In the genomic region with DNA sequence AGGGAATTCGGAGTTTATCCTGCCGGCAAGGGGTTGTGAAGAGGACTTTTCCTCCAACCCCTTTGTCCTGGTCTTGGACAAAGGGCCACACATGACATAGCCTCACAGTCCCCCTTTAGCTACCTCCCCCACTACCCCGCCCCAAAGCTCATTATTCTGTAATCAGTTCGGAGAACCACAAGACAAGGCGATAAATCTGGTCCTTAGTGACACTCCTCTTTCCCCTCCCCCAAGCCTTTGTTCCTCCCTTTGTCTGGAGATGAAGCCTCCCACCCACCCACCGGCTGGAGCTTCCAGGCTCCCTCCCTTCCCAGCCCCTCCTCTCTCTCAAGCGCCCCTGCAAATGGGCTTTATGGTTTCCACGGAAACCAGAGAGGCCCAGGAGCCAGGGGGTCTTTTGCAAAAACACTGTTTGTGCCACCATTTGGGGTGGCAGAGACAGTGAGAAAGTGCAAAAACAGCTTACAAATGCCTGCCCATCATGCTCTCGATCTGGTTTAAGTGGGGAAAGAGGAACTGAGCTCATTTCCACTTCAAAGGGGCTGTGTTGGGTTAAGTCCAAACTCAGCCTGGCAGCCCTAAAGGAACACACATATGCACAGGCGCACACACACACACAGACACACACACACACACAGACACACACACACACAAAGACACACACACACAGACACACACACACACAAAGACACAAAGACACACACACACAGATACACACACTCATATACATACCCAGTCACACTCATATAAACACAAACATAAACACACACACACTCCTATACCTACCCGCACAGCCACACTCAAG, we compare ENCODE assay signal across 10 cellular contexts. TPM values are rescaled to one million over a fixed set of nuclear protein-coding genes. Genes with fewer than 3 reads are reported as not detected.
DNase-seq lines count a peak whose midpoint lies in the region; ATAC-seq and TF ChIP-seq lines count a peak whose summit lies in the region.
"Had no signal": no experiment of that assay in that cellular context is flagged by ENCODE, and none has a peak within 500 bp of the region (broad histone marks: within the 10 kb centered on the region; RNA-seq: fewer than 3 reads in every experiment).

No MANE protein-coding gene starts in this region.

- no peak for TF ChIP-seq CTCF in fibroblast of the aortic adventitia (IDR thresholded peaks at IDR 0.05; ENCODE audit: insufficient read depth, low read length)

- ATAC-seq in GM18868 (IDR thresholded peaks at IDR 0.05; ENCODE audit: unreplicated experiment) (peak; percentile 70), GM21390 (IDR thresholded peaks at IDR 0.05; ENCODE audit: unreplicated experiment) (no peak)

- H3K36me3 ChIP-seq in neuron (ENCODE audit: insufficient read depth, low read length): no peaks in the 10 kb centered on the region
- H3K36me3 ChIP-seq: thyroid gland had no signal

- no peak overlapping the region for H2AFZ ChIP-seq in neuron (ENCODE audit: low read depth, low read length)

- no peak overlapping the region for H3K4me3 ChIP-seq in fibroblast of the aortic adventitia (ENCODE audit: low read depth, low read length)
- H3K4me3 ChIP-seq in neuron (ENCODE audit: low read length): peak overlapping the region; percentile 23
- H3K4me3 ChIP-seq: thyroid gland had no signal

- DNase-seq in NOMO-1 treated with dmso at 0.1 percent for 144 hours (lab: John Stamatoyannopoulos, UW; ENCODE audit: unreplicated experiment) (peak; percentile 70), fibroblast of the aortic adventitia (ENCODE audit: low read depth) (peak; percentile 33), NCI-H345 (lab: John Stamatoyannopoulos, UW) (no peak), NCI-H1930 (lab: John Stamatoyannopoulos, UW) (no peak)
- no peak for DNase-seq in stimulated activated CD4-positive, alpha-beta T cell treated with anti-CD3 and anti-CD28 coated beads, Interleukin-2, amount 100 ng/mL, for 48 hours
- DNase-seq: SHP77 had no signal

- H3K9me3 ChIP-seq in neuron (ENCODE audit: low read length): no peaks in the 10 kb centered on the region
- H3K9me3 ChIP-seq: thyroid gland had no signal

- no peaks in the 10 kb centered on the region for H3K27me3 ChIP-seq in neuron (ENCODE audit: insufficient read depth, low read length)
- H3K27me3 ChIP-seq: thyroid gland had no signal

- H3K4me1 ChIP-seq in neuron (ENCODE audit: insufficient read depth, low read length): peaks cover 50% of the 10 kb centered on the region

RNA-seq across cellular contexts. Expression of a gene that starts 23.6 kb away (rescaled TPM):
- total RNA-seq in fibroblast of the aortic adventitia (ENCODE audit: low replicate concordance): not detected in 2 replicates

RNA-seq across cellular contexts. Expression of a gene that starts 31.7 kb away (rescaled TPM):
- total RNA-seq in fibroblast of the aortic adventitia (ENCODE audit: low replicate concordance): not detected in 2 replicates

Comparison
In these comparisons a context has a peak if more than half of its experiments do, and no peak if none do; other contexts are left out.
1. DNase-seq: peak in NOMO-1 treated with dmso at 0.1 percent for 144 hours (single experiment) and fibroblast of the aortic adventitia (single experiment); none in NCI-H345 (single experiment), NCI-H1930 (0 of 2) and stimulated activated CD4-positive, alpha-beta T cell treated with anti-CD3 and anti-CD28 coated beads, Interleukin-2, amount 100 ng/mL, for 48 hours (0 of 2).